ENCODE assay signal across 9 cellular contexts in genomic region chr2:96412307-96413066, GRCh38.
DNase-seq lines count a peak whose midpoint lies in the region; ATAC-seq and TF ChIP-seq lines count a peak whose summit lies in the region.
"Had no signal": no experiment of that assay in that cellular context is flagged by ENCODE, and none has a peak within 500 bp of the region (broad histone marks: within the 10 kb centered on the region; RNA-seq: fewer than 3 reads in every experiment).

No MANE protein-coding gene starts in this region.

- H3K27ac ChIP-seq in C4-2B (peak overlapping the region; percentile 54), VCaP (peak overlapping the region; percentile 57), psoas muscle (peak overlapping the region; percentile 75)

- H3K9me3 ChIP-seq in psoas muscle = no peaks in the 10 kb centered on the region

- peaks cover 15% of the 10 kb centered on the region for H3K4me1 ChIP-seq in psoas muscle

- H3K4me3 ChIP-seq in fibroblast of pulmonary artery (replicated peaks; ENCODE audit: low read depth, low read length) (peak overlapping the region; percentile 42), psoas muscle (peak overlapping the region; percentile 69)

- TF ChIP-seq CTCF in C4-2B (conservative IDR thresholded peaks at IDR 0.05) = no peak
- no peak for TF ChIP-seq CTCF in VCaP (conservative IDR thresholded peaks at IDR 0.05)
- no peak for TF ChIP-seq CTCF in fibroblast of pulmonary artery (IDR thresholded peaks at IDR 0.05; ENCODE audit: low read length, missing control alignments)
- no peak for TF ChIP-seq CTCF in psoas muscle (IDR thresholded peaks at IDR 0.05)

- whole genome bisulfite sequencing in psoas muscle, 3 donors = 62 to 71% (median 63%) methylated on average over 15 of the region's 15 CpGs

- DNase-seq in fibroblast of pulmonary artery (ENCODE audit: low read depth) = no peak
- DNase-seq in psoas muscle = no peak
- DNase-seq in HCEC 1CT = no peak
- DNase-seq in RPMI8226 = no peak
- DNase-seq: effector CD4-positive, alpha-beta T cell had no signal

- H3K27me3 ChIP-seq in psoas muscle (ENCODE audit: insufficient read depth in 3 of 3, low read length in 2 of 3) = no peaks in the 10 kb centered on the region

- intact Hi-C loops in psoas muscle (cut with DNase I) = loop anchor here in 1 of 2 donors (1.0 kb wide), 1 partner anchor 142 kb away; no protein-coding TSS in a partner anchor

- ATAC-seq in psoas muscle (peak in 2 of 4 donors; percentile 28 to 67), GM18867 (IDR thresholded peaks at IDR 0.05; ENCODE audit: unreplicated experiment) (no peak), HG03025 (IDR thresholded peaks at IDR 0.05; ENCODE audit: low FRiP score, unreplicated experiment) (no peak)

- H3K36me3 ChIP-seq in psoas muscle (ENCODE audit: insufficient read depth in 1 of 2, low read depth in 1 of 2) = no peaks in the 10 kb centered on the region
